ENCODE assay signal across 21 cellular contexts in the genomic region with DNA sequence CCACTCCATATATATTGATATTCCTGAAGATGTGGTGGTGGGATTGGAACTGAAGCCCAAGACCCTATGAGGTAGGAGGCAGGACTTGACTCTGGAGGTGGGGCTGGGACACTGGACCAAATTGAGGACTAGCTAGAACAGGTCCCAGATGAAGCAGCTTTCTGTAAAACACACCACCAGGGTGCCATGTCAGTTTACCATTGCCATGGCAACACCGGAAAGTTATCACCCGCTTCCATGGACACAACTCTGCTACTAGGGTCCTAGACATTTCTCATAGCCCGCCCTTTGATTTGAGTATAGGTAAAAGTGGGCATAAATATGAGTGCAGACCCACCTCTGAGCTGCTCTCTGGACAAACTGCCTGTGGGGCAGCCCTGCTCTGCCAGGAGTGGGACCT.
DNase-seq lines count a peak whose midpoint lies in the region; ATAC-seq, FAIRE-seq and TF ChIP-seq lines count a peak whose summit lies in the region.
"Had no signal": no experiment of that assay in that cellular context is flagged by ENCODE, and none has a peak within 500 bp of the region (broad histone marks: within the 10 kb centered on the region; RNA-seq: fewer than 3 reads in every experiment).

No MANE protein-coding gene starts in this region.

- H3K4ac ChIP-seq in H1 (replicated peaks; ENCODE audit: insufficient read length, low read depth, low read length) = no peak overlapping the region

- peaks cover 3% of the 10 kb centered on the region for H3K27me3 Mint-ChIP-seq in GM23338 (ENCODE audit: insufficient read depth, low read depth, poor library complexity)

- no peak overlapping the region for H2BK15ac ChIP-seq in H1 (ENCODE audit: low read length)

- H3K9me3 ChIP-seq in H1 (ENCODE audit: insufficient read depth in 2 of 2, low read depth in 1 of 2, low read length in 1 of 2) = no peaks in the 10 kb centered on the region; a peak in 1 of 4 replicates
- H3K9me3 ChIP-seq: BE2C had no signal

- H3K4me2 ChIP-seq in GM23338 (no peak overlapping the region), H1 (ENCODE audit: insufficient read depth in 1 of 2, low read depth in 2 of 2, low read length in 2 of 2) (no peak overlapping the region)

- H3K56ac ChIP-seq in H1 (replicated peaks; ENCODE audit: insufficient read length, low read depth, low read length) = no peak overlapping the region

- H3K23me2 ChIP-seq in H1 (ENCODE audit: low read depth, low read length) = no peaks in the 10 kb centered on the region

- no peaks in the 10 kb centered on the region for H3K9me3 Mint-ChIP-seq in GM23338
- H3K9me3 Mint-ChIP-seq: CD8-positive, alpha-beta memory T cell had no signal

- no peak overlapping the region for H3K14ac ChIP-seq in H1 (ENCODE audit: insufficient read length)

- no peak overlapping the region for H3K4me3 Mint-ChIP-seq in GM23338
- H3K4me3 Mint-ChIP-seq: CD4-positive, CD25-positive, alpha-beta regulatory T cell; CD8-positive, alpha-beta memory T cell had no signal

- no peak overlapping the region for H2BK12ac ChIP-seq in H1 (ENCODE audit: low read depth, low read length)

- H4K8ac ChIP-seq in H1 (ENCODE audit: extremely low read depth, insufficient read depth, low read length) = no peak overlapping the region

- CTCF ChIA-PET in H1 (lab: Charles Lee; ENCODE audit: partially characterized antibody) = interaction anchor here (0.8 to 2.0 kb wide), 2 partner anchors 10 to 26 kb away, joined by 3 to 7 read pairs; no protein-coding TSS in a partner anchor

- 79% methylated on average over 3 of the region's 3 CpGs; no CpG with 5 or more reads in 1 of the 2 experiments for WGBS in H1 (ENCODE audit: extremely low coverage in 1 of 2, insufficient coverage in 1 of 2, insufficient read length in 1 of 2, insufficient replicate concordance in 2 of 2, low coverage in 1 of 2, low lambda C conversion rate in 2 of 2, missing lambda C conversion rate in 1 of 2), 2 experiments

- H2BK120ac ChIP-seq in H1 (replicated peaks; ENCODE audit: low read depth, low read length) = no peak overlapping the region

- no peak overlapping the region for H2AK5ac ChIP-seq in H1 (ENCODE audit: low read depth, low read length)

- H2BK5ac ChIP-seq in H1 (ENCODE audit: low read depth, low read length) = no peak overlapping the region

- H3K27ac ChIP-seq in GM23338 (ENCODE audit: low read depth) = no peak overlapping the region
- no peak overlapping the region for H3K27ac ChIP-seq in H1 (ENCODE audit: low read depth, low read length)
- H3K27ac ChIP-seq in brain microvascular endothelial cell = no peak overlapping the region

- H3K18ac ChIP-seq in H1 (ENCODE audit: extremely low read depth, low read length) = no peak overlapping the region

- no peak for TF ChIP-seq CTCF in GM23338 (conservative IDR thresholded peaks at IDR 0.05; ENCODE audit: low read depth in 2 of 2)
- no peak for TF ChIP-seq CTCF in H1 (IDR thresholded peaks at IDR 0.05; ENCODE audit: control extremely low read depth in 1 of 3, insufficient read depth in 1 of 3, low read depth in 1 of 3, low read length in 3 of 3)
- TF ChIP-seq CTCF in brain microvascular endothelial cell (IDR thresholded peaks at IDR 0.05; ENCODE audit: low read depth, low read length, missing control alignments) = no peak

- no peak for TF ChIP-seq EP300 in H1 (IDR thresholded peaks at IDR 0.05; ENCODE audit: borderline replicate concordance in 1 of 2, low read depth in 2 of 2, low read length in 2 of 2)

- H3K27ac Mint-ChIP-seq in GM23338 = no peak overlapping the region
- H3K27ac Mint-ChIP-seq: CD4-positive, CD25-positive, alpha-beta regulatory T cell; CD8-positive, alpha-beta memory T cell had no signal

- H3K23ac ChIP-seq in H1 (ENCODE audit: insufficient read length) = no peak overlapping the region

- H2AFZ ChIP-seq in GM23338 (no peak overlapping the region), H1 (ENCODE audit: low read length) (no peak overlapping the region)

- H3K4me3 ChIP-seq in GM23338 (no peak overlapping the region), H1 (ENCODE audit: extremely low read depth in 1 of 4, insufficient read depth in 2 of 4, low read depth in 3 of 4, low read length in 4 of 4) (no peak overlapping the region), brain microvascular endothelial cell (ENCODE audit: low read depth, low read length) (no peak overlapping the region)

- H3K79me2 ChIP-seq in GM23338 (replicated peaks; ENCODE audit: insufficient read depth) (no peaks in the 10 kb centered on the region), H1 (ENCODE audit: control insufficient read depth in 1 of 2, insufficient read depth in 2 of 2, low read length in 2 of 2) (no peaks in the 10 kb centered on the region)

- POLR2A ChIA-PET in H1 (lab: Charles Lee; ENCODE audit: partially characterized antibody) = no interaction called here

- TF ChIP-seq POLR2A in H1 (IDR thresholded peaks at IDR 0.05; ENCODE audit: control extremely low read depth in 1 of 2, low read depth in 2 of 2, low read length in 2 of 2) = no peak

- no peaks in the 10 kb centered on the region for H4K20me1 ChIP-seq in GM23338 (replicated peaks; ENCODE audit: insufficient read depth)
- no peaks in the 10 kb centered on the region for H4K20me1 ChIP-seq in H1 (replicated peaks in 1 of 2; ENCODE audit: control insufficient read depth in 1 of 2, insufficient read depth in 2 of 2, low read length in 2 of 2)

- H2BK20ac ChIP-seq in H1 (ENCODE audit: low read length) = no peak overlapping the region

- TF ChIP-seq RAD21 in H1 (IDR thresholded peaks at IDR 0.05 in 1 of 2, conservative IDR thresholded peaks at IDR 0.05 in 1 of 2; ENCODE audit: low read depth in 2 of 2, low read length in 2 of 2) = no peak

- in situ Hi-C loops in brain microvascular endothelial cell (cut with HindIII; ENCODE audit: low pct_ligation_motif_present, low sequenced_read_pairs) = no loop called here

- H3K4me1 Mint-ChIP-seq in GM23338 = peaks cover 30% of the 10 kb centered on the region
- H3K4me1 Mint-ChIP-seq: CD4-positive, CD25-positive, alpha-beta regulatory T cell; CD8-positive, alpha-beta memory T cell had no signal

- peak overlapping the region; percentile 15 for H4K5ac ChIP-seq in H1 (ENCODE audit: insufficient read length, low read depth, low read length)

- no peaks in the 10 kb centered on the region for H3K79me1 ChIP-seq in H1 (ENCODE audit: low read depth, low read length)

- no peak; the same call in 2 of the 3 replicates for ATAC-seq in GM23338

- H3K36me3 Mint-ChIP-seq in GM23338 (ENCODE audit: low read depth) = no peaks in the 10 kb centered on the region
- H3K36me3 Mint-ChIP-seq: CD4-positive, CD25-positive, alpha-beta regulatory T cell; CD8-positive, alpha-beta memory T cell had no signal

- H3F3A ChIP-seq in GM23338 (replicated peaks; ENCODE audit: low read depth) = no peaks in the 10 kb centered on the region

- no peaks in the 10 kb centered on the region; the same call in 1 of the 2 replicates for H3K9me2 ChIP-seq in GM23338 (ENCODE audit: insufficient read depth)

- no peak for FAIRE-seq in H1 (lab: Jason Lieb, UNC)
- FAIRE-seq: A204.1, G401.6, HTR-8/SVneo had no signal

- no peaks in the 10 kb centered on the region for H3K27me3 ChIP-seq in GM23338 (ENCODE audit: insufficient read depth)
- no peaks in the 10 kb centered on the region for H3K27me3 ChIP-seq in H1 (replicated peaks in 1 of 4; ENCODE audit: control insufficient read depth in 3 of 4, extremely low read depth in 1 of 4, insufficient read depth in 3 of 4, low read length in 3 of 4)
- H3K27me3 ChIP-seq in brain microvascular endothelial cell (replicated peaks) = no peaks in the 10 kb centered on the region
- H3K27me3 ChIP-seq: BE2C had no signal

- H3K4me1 ChIP-seq in GM23338 (ENCODE audit: insufficient read depth) = peaks cover 24% of the 10 kb centered on the region
- peaks cover 0 to 12% (median 8%) of the 10 kb centered on the region in 4 experiments; a peak in 5 of 7 replicates for H3K4me1 ChIP-seq in H1 (replicated peaks in 1 of 4; ENCODE audit: control insufficient read depth in 3 of 4, insufficient read depth in 4 of 4, low read length in 3 of 4)
- H3K4me1 ChIP-seq: BE2C had no signal

- no peaks in the 10 kb centered on the region for H3K36me3 ChIP-seq in GM23338 (ENCODE audit: insufficient read depth)
- no peaks in the 10 kb centered on the region for H3K36me3 ChIP-seq in H1 (ENCODE audit: control insufficient read depth in 2 of 4, insufficient read depth in 4 of 4, low read length in 3 of 4)
- no peaks in the 10 kb centered on the region for H3K36me3 ChIP-seq in brain microvascular endothelial cell (replicated peaks)
- H3K36me3 ChIP-seq: BE2C had no signal

- peak; percentile 19 for DNase-seq in GM23338 (ENCODE audit: low spot score)
- peak; percentile 22 for DNase-seq in NCI-H510A (lab: John Stamatoyannopoulos, UW)
- DNase-seq in H1 (ENCODE audit: low read depth in 1 of 2, low spot score in 2 of 2) = no peak
- DNase-seq in ecto neural progenitor cell (ENCODE audit: low spot score) = no peak
- no peak for DNase-seq in GF-D8 (lab: John Stamatoyannopoulos, UW)
- DNase-seq in brain microvascular endothelial cell = no peak
- DNase-seq: ACHN; BE2C; C1 segment of cervical spinal cord; CD4-positive, CD25-positive, alpha-beta regulatory T cell; CD8-positive, alpha-beta memory T cell; COR-L47; DMS 273 treated with DMSO at 0.1 percent for 48 hours; DMS53; DND-41; HCEC 1CT; IMR-90; KBM-7 had no signal

- H3K9ac ChIP-seq in H1 (replicated peaks in 1 of 4; ENCODE audit: extremely low read depth in 1 of 4, low read depth in 3 of 4, low read length in 3 of 4) = no peak overlapping the region

- peak overlapping the region; percentile 45 for H4K91ac ChIP-seq in H1 (replicated peaks; ENCODE audit: insufficient read length, low read length)

TF ChIP-seq in GM23338, 12 proteins besides CTCF, POLR2A, EP300 and RAD21 (continues in another document):
- TF ChIP-seq EZH2phosphoT487 (IDR thresholded peaks at IDR 0.05; ENCODE audit: unreplicated experiment) (no peak), POLR2AphosphoS5 (IDR thresholded peaks at IDR 0.05; ENCODE audit: low read depth) (no peak)

TF ChIP-seq in H1, 55 proteins besides CTCF, POLR2A, EP300 and RAD21:
- no peak for TF ChIP-seq SAP30 (IDR thresholded peaks at IDR 0.05; ENCODE audit: insufficient read depth, insufficient replicate concordance, low read length)
- TF ChIP-seq CBX8 (IDR thresholded peaks at IDR 0.05; ENCODE audit: borderline replicate concordance, low read depth, low read length) = no peak
- TF ChIP-seq SP2 (IDR thresholded peaks at IDR 0.05; ENCODE audit: low read length) = no peak
- TF ChIP-seq EGR1 (IDR thresholded peaks at IDR 0.05; ENCODE audit: borderline replicate concordance, low read depth, low read length) = no peak

Comparison
In these comparisons a context has a peak if more than half of its experiments do, and no peak if none do; other contexts are left out.
1. DNase-seq: peak in GM23338 (single experiment) and NCI-H510A (single experiment); none in H1 (0 of 2), ecto neural progenitor cell (single experiment), GF-D8 (single experiment) and brain microvascular endothelial cell (single experiment).